35 cellular contexts compared by ENCODE assay signal in the genomic region with DNA sequence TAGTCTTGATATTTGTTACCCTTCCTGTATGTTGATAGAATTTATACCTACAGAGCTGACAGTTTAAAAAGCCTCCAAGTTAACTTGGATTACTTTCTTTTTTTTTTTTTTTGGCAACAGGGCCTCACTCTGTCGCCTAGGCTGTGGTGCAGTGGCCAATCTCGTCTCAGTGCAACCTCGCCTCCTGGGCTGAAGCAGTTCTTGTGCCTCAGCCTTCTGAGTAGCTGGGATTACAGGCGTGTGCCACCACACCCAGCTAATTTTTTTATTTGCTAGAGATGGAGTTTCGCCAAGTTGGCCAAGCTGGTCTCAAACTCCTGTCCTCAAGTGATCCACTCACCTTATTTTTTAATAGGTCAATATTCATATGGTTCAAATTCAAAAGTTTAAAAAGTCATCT.
"Had no signal": no experiment of that assay in that cellular context is flagged by ENCODE, and none has a peak within 500 bp of the region (broad histone marks: within the 10 kb centered on the region; RNA-seq: fewer than 3 reads in every experiment).

No MANE protein-coding gene starts in this region.

- H3K27me3 Mint-ChIP-seq: activated B cell treated with CpG ODN at 0.5 μM for 24 hours; activated CD4-positive, alpha-beta memory T cell treated with anti-CD3 and anti-CD28 coated beads for 36 hours; activated CD4-positive, alpha-beta T cell treated with anti-CD3 and anti-CD28 coated beads, Interleukin-2, amount 10 ng/mL, durations not matched to agents 24 days and 14 days; activated CD8-positive, alpha-beta T cell treated with anti-CD3 and anti-CD28 coated beads for 36 hours; activated naive CD8-positive, alpha-beta T cell treated with anti-CD3 and anti-CD28 coated beads for 36 hours; activated T-helper 17 cell treated with anti-CD3 and anti-CD28 coated beads, Interleukin-2, amount 50 U/mL, for 72 hours; brain; T-cell; T-helper 17 cell had no signal

- H3K4me1 Mint-ChIP-seq: activated B cell treated with CpG ODN at 0.5 μM for 24 hours; activated CD4-positive, alpha-beta T cell treated with anti-CD3 and anti-CD28 coated beads, Interleukin-2, amount 10 ng/mL, durations not matched to agents 24 days and 14 days; activated naive CD8-positive, alpha-beta T cell treated with anti-CD3 and anti-CD28 coated beads for 36 hours; brain had no signal

- H3K9me3 ChIP-seq: adrenal gland had no signal

- H3K4me3 Mint-ChIP-seq: activated B cell treated with CpG ODN at 0.5 μM for 24 hours; activated CD4-positive, alpha-beta memory T cell treated with anti-CD3 and anti-CD28 coated beads for 36 hours; activated CD4-positive, alpha-beta T cell treated with anti-CD3 and anti-CD28 coated beads, Interleukin-2, amount 10 ng/mL, durations not matched to agents 24 days and 14 days; activated CD8-positive, alpha-beta T cell treated with anti-CD3 and anti-CD28 coated beads for 36 hours; activated naive CD4-positive, alpha-beta T cell treated with anti-CD3 and anti-CD28 coated beads for 36 hours; activated naive CD8-positive, alpha-beta T cell treated with anti-CD3 and anti-CD28 coated beads for 36 hours; activated T-cell treated with anti-CD3 and anti-CD28 coated beads, Interleukin-2, amount 50 U/mL, for 4 hours; activated T-cell treated with anti-CD3 and anti-CD28 coated beads, Interleukin-2, amount 50 U/mL, for 72 hours; activated T-helper 1 cell treated with anti-CD3 and anti-CD28 coated beads, Interleukin-12 subunit alpha, Interleukin-12 subunit beta, Interleukin-2, Interleukin-4 antibody, amounts not matched to agents 30 ng/mL and 10 ng/mL and 1 ng/mL, durations not matched to agents 14 hours and 24 hours and 36 hours; activated T-helper 17 cell treated with anti-CD3 and anti-CD28 coated beads, Interleukin-2, amount 50 U/mL, for 72 hours; brain; T-cell; T-helper 17 cell had no signal

- H3K27me3 ChIP-seq: adrenal gland, cardiac muscle cell had no signal

- DNase-seq: activated B cell treated with CpG ODN at 0.5 μM for 24 hours; activated CD4-positive, alpha-beta memory T cell treated with anti-CD3 and anti-CD28 coated beads for 36 hours; activated CD4-positive, alpha-beta T cell treated with anti-CD3 and anti-CD28 coated beads for 4 hours; activated CD4-positive, alpha-beta T cell treated with anti-CD3 and anti-CD28 coated beads, Interleukin-2, amount 10 ng/mL, durations not matched to agents 24 days and 14 days; activated CD4-positive, alpha-beta T cell treated with anti-CD3 and anti-CD28 coated beads, Interleukin-2, amount 50 U/mL, for 1 hour; activated CD4-positive, alpha-beta T cell treated with anti-CD3 and anti-CD28 coated beads, Interleukin-2, amount 50 U/mL, for 4 hours; activated CD4-positive, CD25-positive, alpha-beta regulatory T cell treated with anti-CD3 and anti-CD28 coated beads, Interleukin-2, amount 50 U/mL, for 72 hours; activated CD8-positive, alpha-beta memory T cell treated with anti-CD3 and anti-CD28 coated beads, Interleukin-2, amount 50 U/mL, for 4 hours; activated CD8-positive, alpha-beta T cell treated with anti-CD3 and anti-CD28 coated beads for 36 hours; activated effector memory CD4-positive, alpha-beta T cell treated with anti-CD3 and anti-CD28 coated beads, Interleukin-2, amount 50 U/mL, for 16 hours; activated gamma-delta T cell treated with Interleukin-2 at 50 U/mL for 16 hours; activated naive CD4-positive, alpha-beta T cell; activated naive CD4-positive, alpha-beta T cell treated with anti-CD3 and anti-CD28 coated beads for 36 hours; activated naive CD4-positive, alpha-beta T cell treated with anti-CD3 and anti-CD28 coated beads, Interleukin-2, amount 50 U/mL, for 16 hours; activated naive CD8-positive, alpha-beta T cell treated with anti-CD3 and anti-CD28 coated beads for 36 hours; activated T-cell treated with anti-CD3 and anti-CD28 coated beads for 4 hours; activated T-cell treated with anti-CD3 and anti-CD28 coated beads, Interleukin-2, amount 50 U/mL, for 1 hour; activated T-cell treated with anti-CD3 and anti-CD28 coated beads, Interleukin-2, amount 50 U/mL, for 4 hours; activated T-cell treated with anti-CD3 and anti-CD28 coated beads, Interleukin-2, amount 50 U/mL, for 72 hours; adrenal gland; amniotic stem cell; aorta; central memory CD4-positive, alpha-beta T cell; T-cell; T-helper 17 cell; T-helper 9 cell had no signal

- FAIRE-seq: astrocyte, bronchial epithelial cell, TTC549 had no signal

- ATAC-seq: activated CD8-positive, alpha-beta T cell treated with anti-CD3 and anti-CD28 coated beads for 36 hours; activated naive CD4-positive, alpha-beta T cell treated with anti-CD3 and anti-CD28 coated beads, Interleukin-2, amount 50 U/mL, for 72 hours; activated T-cell treated with anti-CD3 and anti-CD28 coated beads, Interleukin-2, amount 50 U/mL, for 4 hours; activated T-cell treated with anti-CD3 and anti-CD28 coated beads, Interleukin-2, amount 50 U/mL, for 72 hours; activated T-helper 17 cell treated with anti-CD3 and anti-CD28 coated beads, Interleukin-2, amount 50 U/mL, for 72 hours; T-cell; T-helper 17 cell had no signal

- H3K27ac Mint-ChIP-seq: activated B cell treated with CpG ODN at 0.5 μM for 24 hours; activated CD4-positive, alpha-beta memory T cell treated with anti-CD3 and anti-CD28 coated beads for 36 hours; activated CD4-positive, alpha-beta T cell treated with anti-CD3 and anti-CD28 coated beads, Interleukin-2, amount 10 ng/mL, durations not matched to agents 24 days and 14 days; activated CD8-positive, alpha-beta T cell treated with anti-CD3 and anti-CD28 coated beads for 36 hours; activated naive CD4-positive, alpha-beta T cell treated with anti-CD3 and anti-CD28 coated beads for 36 hours; activated naive CD4-positive, alpha-beta T cell treated with anti-CD3 and anti-CD28 coated beads, Interleukin-2, amount 50 U/mL, for 72 hours; activated naive CD8-positive, alpha-beta T cell treated with anti-CD3 and anti-CD28 coated beads for 36 hours; activated T-cell treated with anti-CD3 and anti-CD28 coated beads, Interleukin-2, amount 50 U/mL, for 72 hours; activated T-helper 1 cell treated with anti-CD3 and anti-CD28 coated beads, Interleukin-12 subunit alpha, Interleukin-12 subunit beta, Interleukin-2, Interleukin-4 antibody, amounts not matched to agents 30 ng/mL and 10 ng/mL and 1 ng/mL, durations not matched to agents 14 hours and 24 hours and 36 hours; activated T-helper 17 cell treated with anti-CD3 and anti-CD28 coated beads, Interleukin-2, amount 50 U/mL, for 72 hours; brain; T-cell; T-helper 17 cell had no signal

- H3K4me3 ChIP-seq: adrenal gland, cardiac muscle cell had no signal

- H3K27ac ChIP-seq: adrenal gland, cardiac muscle cell, VCaP had no signal

- H3K9me3 Mint-ChIP-seq: activated B cell treated with CpG ODN at 0.5 μM for 24 hours; activated CD4-positive, alpha-beta memory T cell treated with anti-CD3 and anti-CD28 coated beads for 36 hours; activated CD4-positive, alpha-beta T cell treated with anti-CD3 and anti-CD28 coated beads, Interleukin-2, amount 10 ng/mL, durations not matched to agents 24 days and 14 days; activated CD8-positive, alpha-beta T cell treated with anti-CD3 and anti-CD28 coated beads for 36 hours; activated naive CD4-positive, alpha-beta T cell treated with anti-CD3 and anti-CD28 coated beads for 36 hours; activated naive CD4-positive, alpha-beta T cell treated with anti-CD3 and anti-CD28 coated beads, Interleukin-2, amount 50 U/mL, for 72 hours; activated naive CD8-positive, alpha-beta T cell treated with anti-CD3 and anti-CD28 coated beads for 36 hours; activated T-cell treated with anti-CD3 and anti-CD28 coated beads, Interleukin-2, amount 50 U/mL, for 4 hours; activated T-cell treated with anti-CD3 and anti-CD28 coated beads, Interleukin-2, amount 50 U/mL, for 72 hours; activated T-helper 1 cell treated with anti-CD3 and anti-CD28 coated beads, Interleukin-12 subunit alpha, Interleukin-12 subunit beta, Interleukin-2, Interleukin-4 antibody, amounts not matched to agents 30 ng/mL and 10 ng/mL and 1 ng/mL, durations not matched to agents 14 hours and 24 hours and 36 hours; activated T-helper 17 cell treated with anti-CD3 and anti-CD28 coated beads, Interleukin-2, amount 50 U/mL, for 72 hours; T-cell had no signal
